ENCODE assay signal across 9 cellular contexts in genomic region chr19:2529473-2529918, GRCh38. TPM values are rescaled to one million over a fixed set of nuclear protein-coding genes. Genes with fewer than 3 reads are reported as not detected.
DNase-seq lines count a peak whose midpoint lies in the region; ATAC-seq, FAIRE-seq and TF ChIP-seq lines count a peak whose summit lies in the region.
"Had no signal": no experiment of that assay in that cellular context is flagged by ENCODE, and none has a peak within 500 bp of the region (broad histone marks: within the 10 kb centered on the region; RNA-seq: fewer than 3 reads in every experiment).

No MANE protein-coding gene starts in this region.

- H3K4me3 ChIP-seq in Peyer's patch (no peak overlapping the region), fibroblast of lung (replicated peaks in 1 of 4; ENCODE audit: control extremely low read depth in 1 of 4, insufficient read depth in 1 of 4, low read depth in 3 of 4, low read length in 4 of 4) (no peak overlapping the region)

- no peaks in the 10 kb centered on the region for H3K36me3 ChIP-seq in Peyer's patch
- no peaks in the 10 kb centered on the region for H3K36me3 ChIP-seq in fibroblast of lung (ENCODE audit: control insufficient read depth, insufficient read depth, low read length)

- ATAC-seq in stimulated activated effector memory CD8-positive, alpha-beta T cell treated with anti-CD3 and anti-CD28 coated beads, Interleukin-12 subunit alpha, Interleukin-12 subunit beta, amount 100 ng/mL, for 72 hours: peak; percentile 26
- ATAC-seq in HG03139 (IDR thresholded peaks at IDR 0.05; ENCODE audit: unreplicated experiment) (no peak), GM21825 (IDR thresholded peaks at IDR 0.05; ENCODE audit: unreplicated experiment) (no peak)

- no peaks in the 10 kb centered on the region for H3K79me2 ChIP-seq in fibroblast of lung (ENCODE audit: control insufficient read depth, insufficient read depth, low read length)

- no peaks in the 10 kb centered on the region for H3K36me3 Mint-ChIP-seq in stimulated activated effector memory CD8-positive, alpha-beta T cell treated with anti-CD3 and anti-CD28 coated beads, Interleukin-12 subunit alpha, Interleukin-12 subunit beta, amount 100 ng/mL, for 72 hours

- H3K4me1 ChIP-seq in Peyer's patch (peaks cover 0 to 21% (median 1%) of the 10 kb centered on the region in 4 donors), fibroblast of lung (ENCODE audit: control insufficient read depth, extremely low read depth, insufficient read depth, low read length) (peaks cover 24% of the 10 kb centered on the region)

- no peaks in the 10 kb centered on the region for H4K20me1 ChIP-seq in fibroblast of lung (ENCODE audit: control insufficient read depth, extremely low read depth, insufficient read depth, low read length)

- H3K27me3 ChIP-seq in Peyer's patch (no peaks in the 10 kb centered on the region), fibroblast of lung (ENCODE audit: control insufficient read depth, insufficient read depth, low read length) (no peaks in the 10 kb centered on the region)

- no peak overlapping the region for H2AFZ ChIP-seq in fibroblast of lung (ENCODE audit: low read length)

- TF ChIP-seq POLR2A in H54 (IDR thresholded peaks at IDR 0.05; ENCODE audit: low read depth, low read length) (no peak), Peyer's patch (IDR thresholded peaks at IDR 0.05) (peak in 1 of 2 donors; percentile 44)

- no peak overlapping the region for H3K4me2 ChIP-seq in fibroblast of lung (ENCODE audit: extremely low read depth, insufficient read depth, low read length)

- no peak overlapping the region for H3K4me3 Mint-ChIP-seq in stimulated activated effector memory CD8-positive, alpha-beta T cell treated with anti-CD3 and anti-CD28 coated beads, Interleukin-12 subunit alpha, Interleukin-12 subunit beta, amount 100 ng/mL, for 72 hours

- no peaks in the 10 kb centered on the region for H3K9me3 ChIP-seq in Peyer's patch
- H3K9me3 ChIP-seq in fibroblast of lung (ENCODE audit: control insufficient read depth, insufficient read depth, low read depth, low read length): no peaks in the 10 kb centered on the region

- H3K27ac Mint-ChIP-seq in stimulated activated effector memory CD8-positive, alpha-beta T cell treated with anti-CD3 and anti-CD28 coated beads, Interleukin-12 subunit alpha, Interleukin-12 subunit beta, amount 100 ng/mL, for 72 hours: no peak overlapping the region

- H3K27ac ChIP-seq in Peyer's patch (peak overlapping the region in 2 of 4 donors; percentile 59 to 86), fibroblast of lung (ENCODE audit: insufficient read depth, low read length) (peak overlapping the region; percentile 67)

- TF ChIP-seq CTCF in Peyer's patch (IDR thresholded peaks at IDR 0.05) (no peak), fibroblast of lung (conservative IDR thresholded peaks at IDR 0.05 in 1 of 2, IDR thresholded peaks at IDR 0.05 in 1 of 2; ENCODE audit: low read depth in 1 of 2, low read length in 2 of 2) (no peak)

- peaks cover 20% of the 10 kb centered on the region for H3K4me1 Mint-ChIP-seq in stimulated activated effector memory CD8-positive, alpha-beta T cell treated with anti-CD3 and anti-CD28 coated beads, Interleukin-12 subunit alpha, Interleukin-12 subunit beta, amount 100 ng/mL, for 72 hours

- DNase-seq in H54 (ENCODE audit: insufficient read length, low spot score) (peak; percentile 87), Peyer's patch (peak in 2 of 3 donors; percentile 59 to 80), fibroblast of lung (ENCODE audit: low read depth in 2 of 2) (peak; percentile 83 to 84), SIG-M5 treated with dmso at 0.1 percent for 504 hours (lab: John Stamatoyannopoulos, UW; ENCODE audit: unreplicated experiment) (no peak)
- DNase-seq in stimulated activated effector memory CD8-positive, alpha-beta T cell treated with anti-CD3 and anti-CD28 coated beads, Interleukin-12 subunit alpha, Interleukin-12 subunit beta, amount 100 ng/mL, for 72 hours (ENCODE audit: low spot score in 2 of 2): no peak
- no peak for DNase-seq in activated CD4-positive, alpha-beta T cell treated with anti-CD3 and anti-CD28 coated beads for 48 hours

- no peaks in the 10 kb centered on the region for H3K9me3 Mint-ChIP-seq in stimulated activated effector memory CD8-positive, alpha-beta T cell treated with anti-CD3 and anti-CD28 coated beads, Interleukin-12 subunit alpha, Interleukin-12 subunit beta, amount 100 ng/mL, for 72 hours

- no peak overlapping the region for H3K9ac ChIP-seq in fibroblast of lung (ENCODE audit: insufficient read depth, low read length)

- peak; percentile 58 for FAIRE-seq in H54 (lab: Jason Lieb, UNC)
- FAIRE-seq: endometrium had no signal

RNA-seq across cellular contexts. Expression of gene GADD45B, which starts 53.6 kb away (rescaled TPM):
- total RNA-seq in Peyer's patch (100 to 1,000 TPM in 1 of 4 donors, 10 to 100 TPM in 3; 35.5 to 278 (median 54.9) TPM), fibroblast of lung (16.4 and 32.5 TPM in 2 replicates)
- polyA plus RNA-seq in fibroblast of lung: 61.7 and 72.8 TPM in 2 replicates
- 49.2 and 60.5 TPM in 2 replicates for polyA plus RNA-seq in fibroblast of lung (2012)
- polyA minus RNA-seq in fibroblast of lung (ENCODE audit: low replicate concordance): 44.8 and 57.4 TPM in 2 replicates

Comparison
In these comparisons a context has a peak if more than half of its experiments do, and no peak if none do; other contexts are left out.
1. DNase-seq: peak in H54 (single experiment), Peyer's patch (2 of 3) and fibroblast of lung (2 of 2); none in stimulated activated effector memory CD8-positive, alpha-beta T cell treated with anti-CD3 and anti-CD28 coated beads, Interleukin-12 subunit alpha, Interleukin-12 subunit beta, amount 100 ng/mL, for 72 hours (0 of 2), activated CD4-positive, alpha-beta T cell treated with anti-CD3 and anti-CD28 coated beads for 48 hours (single experiment) and SIG-M5 treated with dmso at 0.1 percent for 504 hours (single experiment).